Comparison of ENCODE assay signal across 30 cellular contexts in genomic region chr2:199779589-199779988, GRCh38.
"Had no signal": no experiment of that assay in that cellular context is flagged by ENCODE, and none has a peak within 500 bp of the region (broad histone marks: within the 10 kb centered on the region; RNA-seq: fewer than 3 reads in every experiment).

No MANE protein-coding gene starts in this region.

- ATAC-seq: naive thymus-derived CD4-positive, alpha-beta T cell; natural killer cell; psoas muscle; right cardiac atrium; sciatic nerve; stimulated activated naive B cell treated with anti-CD40 and anti-IgM and Interleukin-4, amounts not matched to agents 10 μg/mL and 1 μg/mL and 100 μg/mL, for 72 hours had no signal

- H3K27me3 Mint-ChIP-seq: naive thymus-derived CD4-positive, alpha-beta T cell; progenitor cell of endocrine pancreas; stimulated activated naive B cell treated with anti-CD40 and anti-IgM and Interleukin-4, amounts not matched to agents 10 μg/mL and 1 μg/mL and 100 μg/mL, for 72 hours; stimulated activated naive CD8-positive, alpha-beta T cell treated with anti-CD3 and anti-CD28 coated beads, Interleukin-15, Interleukin-2, amounts not matched to agents 100 ng/mL and 50 ng/mL, for 24 hours had no signal

- H3K9me3 ChIP-seq: ovary, psoas muscle, spleen, stomach, thoracic aorta, thyroid gland, upper lobe of left lung, uterus had no signal

- H3K36me3 Mint-ChIP-seq: natural killer cell; neural progenitor cell; stimulated activated naive B cell treated with anti-CD40 and anti-IgM and Interleukin-4, amounts not matched to agents 10 μg/mL and 1 μg/mL and 100 μg/mL, for 72 hours had no signal

- H3K36me3 ChIP-seq: neural progenitor cell, ovary, spleen, stomach, thoracic aorta, thyroid gland, upper lobe of left lung, uterus had no signal

- H3K4me3 ChIP-seq: neural progenitor cell, ovary, psoas muscle, skin epidermis, smooth muscle cell, spleen, stomach, thoracic aorta, thyroid gland, tibial nerve, upper lobe of left lung, uterus had no signal

- H3K27ac ChIP-seq: neural progenitor cell, ovary, parathyroid adenoma, psoas muscle, skin epidermis, spleen, stomach, thoracic aorta, thyroid gland, tibial nerve, upper lobe of left lung, uterus had no signal

- H3K4me1 ChIP-seq: neural progenitor cell, parathyroid adenoma, psoas muscle, spleen, stomach, thyroid gland, tibial nerve, upper lobe of left lung, uterus had no signal

- H3K9me3 Mint-ChIP-seq: naive thymus-derived CD4-positive, alpha-beta T cell; natural killer cell; stimulated activated naive B cell treated with anti-CD40 and anti-IgM and Interleukin-4, amounts not matched to agents 10 μg/mL and 1 μg/mL and 100 μg/mL, for 72 hours; stimulated activated naive CD8-positive, alpha-beta T cell treated with anti-CD3 and anti-CD28 coated beads, Interleukin-15, Interleukin-2, amounts not matched to agents 100 ng/mL and 50 ng/mL, for 24 hours had no signal

- H2AFZ ChIP-seq: neural progenitor cell, parathyroid adenoma had no signal

- H3K27ac Mint-ChIP-seq: naive thymus-derived CD4-positive, alpha-beta T cell; natural killer cell; nephron; neural progenitor cell; progenitor cell of endocrine pancreas; stimulated activated naive B cell treated with anti-CD40 and anti-IgM and Interleukin-4, amounts not matched to agents 10 μg/mL and 1 μg/mL and 100 μg/mL, for 72 hours; stimulated activated naive CD8-positive, alpha-beta T cell treated with anti-CD3 and anti-CD28 coated beads, Interleukin-15, Interleukin-2, amounts not matched to agents 100 ng/mL and 50 ng/mL, for 24 hours had no signal

- H3K79me2 ChIP-seq: parathyroid adenoma had no signal

- H3K4me1 Mint-ChIP-seq: natural killer cell, nephron, neural progenitor cell had no signal

- DNase-seq: naive thymus-derived CD4-positive, alpha-beta T cell; natural killer cell; occipital lobe; ovary; posterior cingulate gyrus; psoas muscle; right cardiac atrium; spleen; stimulated activated CD4-positive, alpha-beta T cell treated with anti-CD3 and anti-CD28 coated beads, Interleukin-12 subunit alpha, Interleukin-12 subunit beta, amount 100 ng/mL, for 4 hours; stimulated activated CD4-positive, alpha-beta T cell treated with anti-CD3 and anti-CD28 coated beads, Interleukin-1b, Interleukin-23, amount 100 ng/mL, for 48 hours; stimulated activated CD4-positive, alpha-beta T cell treated with anti-CD3 and anti-CD28 coated beads, Interleukin-4, amount 100 ng/mL, for 1 hour; stimulated activated CD4-positive, alpha-beta T cell treated with anti-CD3 and anti-CD28 coated beads, Interleukin-4, amount 100 ng/mL, for 4 hours; stimulated activated CD8-positive, alpha-beta memory T cell treated with anti-CD3 and anti-CD28 coated beads, Interleukin-4, amount 100 ng/mL, for 48 hours; stimulated activated naive B cell treated with anti-CD40 and anti-IgM and Interleukin-4, amounts not matched to agents 10 μg/mL and 1 μg/mL and 100 μg/mL, for 72 hours; stimulated activated naive CD4-positive, alpha-beta T cell treated with Interleukin-2 at 50 U/mL for 16 hours; stomach; thyroid gland; trophoblast cell; upper lobe of left lung; uterus had no signal

- H3K4me3 Mint-ChIP-seq: naive thymus-derived CD4-positive, alpha-beta T cell; natural killer cell; nephron; neural progenitor cell; stimulated activated naive B cell treated with anti-CD40 and anti-IgM and Interleukin-4, amounts not matched to agents 10 μg/mL and 1 μg/mL and 100 μg/mL, for 72 hours; stimulated activated naive CD8-positive, alpha-beta T cell treated with anti-CD3 and anti-CD28 coated beads, Interleukin-15, Interleukin-2, amounts not matched to agents 100 ng/mL and 50 ng/mL, for 24 hours had no signal

- H3K4me2 ChIP-seq: neural progenitor cell, smooth muscle cell had no signal
